Comparison of ENCODE assay signal across 8 cellular contexts in the genomic region with DNA sequence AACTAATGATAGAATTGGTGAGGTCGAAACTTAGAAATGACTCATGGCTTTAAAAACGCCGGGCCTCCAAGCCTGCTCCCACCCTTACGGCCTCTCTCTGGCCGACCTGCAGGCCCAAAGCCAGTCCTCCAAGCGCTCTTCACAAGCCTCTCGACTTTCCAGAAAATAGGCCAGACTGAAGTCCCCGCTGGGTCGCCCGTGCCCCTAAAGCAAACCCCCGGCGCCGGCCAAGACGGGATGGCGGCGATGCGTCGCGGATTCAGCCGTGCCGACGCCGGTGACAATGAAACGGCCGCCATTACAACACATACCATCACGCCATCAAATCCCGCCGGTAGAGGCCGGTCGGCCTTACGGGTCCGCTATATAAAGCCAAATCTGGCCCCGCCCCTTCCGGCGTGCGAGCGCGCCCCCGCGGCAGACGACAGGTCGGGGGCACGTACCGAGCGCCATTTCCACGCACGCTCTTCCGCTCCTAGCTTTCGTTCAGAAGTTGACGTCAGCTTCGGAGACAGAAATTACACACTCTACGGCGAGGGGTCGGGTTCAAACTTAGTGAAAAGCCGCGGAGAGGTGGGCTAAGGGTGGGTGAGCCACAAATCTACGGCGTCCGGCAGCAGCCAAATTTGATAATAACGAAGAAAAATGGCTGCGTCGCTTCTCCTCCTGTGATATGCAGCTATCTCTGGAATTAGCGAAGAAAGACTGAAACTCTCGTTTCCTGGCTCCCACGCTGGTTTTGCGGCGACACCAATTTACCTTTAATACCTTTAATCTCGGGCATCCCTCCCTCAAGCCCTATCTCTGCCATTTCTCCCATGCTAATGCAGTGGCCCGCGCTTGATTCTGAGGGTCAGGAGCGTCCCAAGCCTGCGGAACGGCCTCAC. TPM values are rescaled to one million over a fixed set of nuclear protein-coding genes. Genes with fewer than 3 reads are reported as not detected.
DNase-seq lines count a peak whose midpoint lies in the region; ATAC-seq and TF ChIP-seq lines count a peak whose summit lies in the region.

A gene (minus strand): TSS at position 340 of the 887 bp plus-strand sequence. CDS start 26 bp downstream, at position 314.

- H3K36me3 Mint-ChIP-seq in chondrocyte (ENCODE audit: low read depth), result peaks cover 37% of the 10 kb centered on the region

- H3K36me3 ChIP-seq in kidney epithelial cell (ENCODE audit: control insufficient read depth, insufficient read depth, low read length), result peaks cover 10% of the 10 kb centered on the region

- peak; percentile 98 for DNase-seq in AG10803 (ENCODE audit: low read depth)
- peak; percentile 94 for DNase-seq in NCI-H510A (lab: John Stamatoyannopoulos, UW)
- peak; percentile 93 to 97 for DNase-seq in activated CD4-positive, alpha-beta T cell treated with anti-CD3 and anti-CD28 coated beads for 24 hours (ENCODE audit: low read depth in 2 of 2)
- no peak for DNase-seq in chondrocyte (ENCODE audit: low spot score)
- DNase-seq in kidney epithelial cell (ENCODE audit: low read depth), result peak; percentile 89
- peak; percentile 91 to 92 for DNase-seq in stimulated activated CD4-positive, alpha-beta T cell treated with anti-CD3 and anti-CD28 coated beads, Interleukin-15, amount 100 ng/mL, for 48 hours (ENCODE audit: low read depth in 2 of 2)

- H3K4me3 Mint-ChIP-seq in chondrocyte (ENCODE audit: unreplicated experiment), result peak within 1 kb of the TSS; percentile 98

- peak; percentile 71 for ATAC-seq in GM19043 (IDR thresholded peaks at IDR 0.05; ENCODE audit: low read depth, unreplicated experiment)
- ATAC-seq in HG03378 (IDR thresholded peaks at IDR 0.05; ENCODE audit: unreplicated experiment), result peak; percentile 77

- H3K4me3 ChIP-seq in AG10803 (ENCODE audit: low read length) (peak within 1 kb of the TSS; percentile 94), kidney epithelial cell (ENCODE audit: low read depth, low read length) (peak within 1 kb of the TSS; percentile 82)

- H3K4me1 Mint-ChIP-seq in chondrocyte (ENCODE audit: low read depth), result peaks cover 43% of the 10 kb centered on the region

- TF ChIP-seq CTCF in AG10803 (conservative IDR thresholded peaks at IDR 0.05; ENCODE audit: low read length) (no peak), chondrocyte (IDR thresholded peaks at IDR 0.05) (peak; percentile 31), kidney epithelial cell (IDR thresholded peaks at IDR 0.05; ENCODE audit: insufficient read depth, low read length, poor library complexity, severe bottlenecking) (no peak)

- H3K9me3 Mint-ChIP-seq in chondrocyte (ENCODE audit: low read depth), result no peaks in the 10 kb centered on the region

- H3K27me3 Mint-ChIP-seq in chondrocyte (ENCODE audit: low read depth), result no peaks in the 10 kb centered on the region

- H3K27ac Mint-ChIP-seq in chondrocyte (ENCODE audit: unreplicated experiment), result peak within 1 kb of the TSS; percentile 100

- H3K27me3 ChIP-seq in kidney epithelial cell (ENCODE audit: control insufficient read depth, insufficient read depth, low read length), result no peaks in the 10 kb centered on the region

RNA-seq across cellular contexts. Expression of the gene that starts here (rescaled TPM):
- total RNA-seq in chondrocyte (1,302 to 1,415 TPM (median 1,326 TPM) in 3 replicates), kidney epithelial cell (2,742 and 3,058 TPM in 2 replicates)
